Comparison of ENCODE assay signal across 8 cellular contexts in the genomic region with DNA sequence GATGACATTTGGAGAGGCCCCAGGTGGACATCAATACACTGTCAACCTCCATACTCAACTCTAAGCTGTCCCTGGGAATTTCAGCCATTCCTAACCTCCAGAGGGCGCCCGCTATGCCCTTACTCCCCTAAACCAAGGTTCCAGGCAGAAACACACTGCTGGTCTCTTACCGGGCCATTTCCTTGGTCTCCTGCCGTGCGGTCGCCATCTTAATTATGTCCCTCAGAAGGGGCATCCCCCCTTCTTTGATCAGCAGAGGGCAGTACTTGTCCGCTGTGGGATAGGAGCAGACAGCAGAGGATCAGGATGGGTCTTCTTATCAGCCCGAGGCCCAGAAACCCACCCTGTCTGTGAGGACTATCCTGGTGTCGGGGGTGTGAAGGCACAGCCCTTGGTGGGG. TPM values are rescaled to one million over a fixed set of nuclear protein-coding genes. Genes with fewer than 3 reads are reported as not detected.
DNase-seq lines count a peak whose midpoint lies in the region; ATAC-seq, FAIRE-seq and TF ChIP-seq lines count a peak whose summit lies in the region.

No MANE protein-coding gene starts in this region.

- H3K9me3 Mint-ChIP-seq in astrocyte (ENCODE audit: unreplicated experiment) = no peaks in the 10 kb centered on the region

- peaks cover 6% of the 10 kb centered on the region for H3K4me1 ChIP-seq in BE2C
- H3K4me1 ChIP-seq in astrocyte (ENCODE audit: insufficient read depth, low read length) = no peaks in the 10 kb centered on the region

- H3K79me2 ChIP-seq in astrocyte (ENCODE audit: insufficient read depth, low read length) = no peaks in the 10 kb centered on the region

- intact Hi-C loops in sciatic nerve (cut with DNase I) = no loop called here

- H3K4me1 Mint-ChIP-seq in astrocyte (ENCODE audit: low read depth, unreplicated experiment) = no peaks in the 10 kb centered on the region

- H3K27me3 ChIP-seq in BE2C = no peaks in the 10 kb centered on the region
- H3K27me3 ChIP-seq in H7 (ENCODE audit: control insufficient read depth, insufficient read depth, low read length) = no peaks in the 10 kb centered on the region
- H3K27me3 ChIP-seq in astrocyte (ENCODE audit: insufficient read depth, low read length) = no peaks in the 10 kb centered on the region

- H3K27ac ChIP-seq in astrocyte (ENCODE audit: low read depth, low read length) = peak overlapping the region; percentile 36

- H3K27ac Mint-ChIP-seq in astrocyte (ENCODE audit: unreplicated experiment) = no peak overlapping the region

- no peak overlapping the region for H3K4me3 Mint-ChIP-seq in astrocyte (ENCODE audit: unreplicated experiment)

- H3K4me3 ChIP-seq in BE2C (ENCODE audit: low read depth, low read length) (peak overlapping the region; percentile 26; the same call in 1 of the 2 replicates), H7 (ENCODE audit: insufficient read depth, low read depth, low read length) (no peak overlapping the region), astrocyte (ENCODE audit: insufficient read depth, low read depth, low read length) (no peak overlapping the region)

- H4K20me1 ChIP-seq in astrocyte (ENCODE audit: insufficient read depth, low read length) = no peaks in the 10 kb centered on the region

- peak; percentile 52 for FAIRE-seq in astrocyte (lab: Jason Lieb, UNC)

- H3K4me2 ChIP-seq in astrocyte (ENCODE audit: low read length) = peak overlapping the region; percentile 65

- no peaks in the 10 kb centered on the region for H3K36me3 ChIP-seq in BE2C
- no peaks in the 10 kb centered on the region; the same call in 1 of the 2 replicates for H3K36me3 ChIP-seq in H7 (replicated peaks; ENCODE audit: control insufficient read depth, insufficient read depth, low read length)
- H3K36me3 ChIP-seq in astrocyte (ENCODE audit: insufficient read depth, low read length) = no peaks in the 10 kb centered on the region

- H2AFZ ChIP-seq in astrocyte (ENCODE audit: low read depth, low read length) = peak overlapping the region; percentile 86

- H3K9me3 ChIP-seq in BE2C (no peaks in the 10 kb centered on the region), astrocyte (ENCODE audit: insufficient read depth, low read depth, low read length) (no peaks in the 10 kb centered on the region)

- DNase-seq in BE2C (peak; percentile 92), H7 (peak; percentile 96), NCI-H526 (lab: John Stamatoyannopoulos, UW) (peak; percentile 87 to 88), astrocyte (ENCODE audit: low read depth) (peak; percentile 71), hepatic stellate cell (ENCODE audit: low spot score) (peak; percentile 78), sciatic nerve (ENCODE audit: low spot score) (peak; percentile 76)

- TF ChIP-seq CTCF in BE2C (IDR thresholded peaks at IDR 0.05; ENCODE audit: low read depth, low read length) = peak; percentile 96
- peak; percentile 69 for TF ChIP-seq CTCF in astrocyte (IDR thresholded peaks at IDR 0.05; ENCODE audit: insufficient read depth, low read depth, low read length)

- H3K9ac ChIP-seq in astrocyte (ENCODE audit: low read length) = peak overlapping the region; percentile 42

- H3K27me3 Mint-ChIP-seq in astrocyte (ENCODE audit: low read depth, unreplicated experiment) = no peaks in the 10 kb centered on the region

- H3K36me3 Mint-ChIP-seq in astrocyte (ENCODE audit: low read depth, unreplicated experiment) = peaks cover 8% of the 10 kb centered on the region

- ATAC-seq in sciatic nerve = peak; percentile 69
- no peak for ATAC-seq in GM18868 (IDR thresholded peaks at IDR 0.05; ENCODE audit: unreplicated experiment)
- no peak for ATAC-seq in HG03108 (IDR thresholded peaks at IDR 0.05; ENCODE audit: unreplicated experiment)

RNA-seq across cellular contexts. Expression of a gene that starts 9.3 kb away (rescaled TPM):
- 13.5 TPM for polyA plus RNA-seq in BE2C (2012; ENCODE audit: insufficient read depth, insufficient read length, low read depth)
- 66.5 and 76.6 TPM in 2 replicates for total RNA-seq in H7 (2014; rRNA removed; shearing (Covaris generic))
- 21.8 and 23.7 TPM in 2 replicates for total RNA-seq in astrocyte
- 7.4 TPM for total RNA-seq in sciatic nerve

RNA-seq across cellular contexts. Expression of a gene that starts 31.0 kb away (rescaled TPM):
- polyA plus RNA-seq in BE2C (2012; ENCODE audit: insufficient read depth, insufficient read length, low read depth) = 8.3 TPM
- total RNA-seq in H7 (2014; rRNA removed; shearing (Covaris generic)) = 29.4 and 35.0 TPM in 2 replicates
- total RNA-seq in astrocyte (2.3 and 3.1 TPM in 2 replicates), sciatic nerve (9.9 TPM)

RNA-seq across cellular contexts. Expression of a gene that starts 38.5 kb away (rescaled TPM):
- polyA plus RNA-seq in BE2C (2012; ENCODE audit: insufficient read depth, insufficient read length, low read depth) = 24.4 TPM
- 19.6 and 31.1 TPM in 2 replicates for total RNA-seq in H7 (2014; rRNA removed; shearing (Covaris generic))
- total RNA-seq in astrocyte (31.0 and 31.9 TPM in 2 replicates), sciatic nerve (40.6 TPM)

RNA-seq across cellular contexts. Expression of a gene that starts 44.2 kb away (rescaled TPM):
- polyA plus RNA-seq in BE2C (2012; ENCODE audit: insufficient read depth, insufficient read length, low read depth) = 442 TPM
- 798 and 1,235 TPM in 2 replicates for total RNA-seq in H7 (2014; rRNA removed; shearing (Covaris generic))
- total RNA-seq in astrocyte (361 and 397 TPM in 2 replicates), sciatic nerve (222 TPM)

RNA-seq across cellular contexts. Expression of a gene that starts 53.8 kb away (rescaled TPM):
- polyA plus RNA-seq in BE2C (2012; ENCODE audit: insufficient read depth, insufficient read length, low read depth) = 34.1 TPM
- total RNA-seq in H7 (2014; rRNA removed; shearing (Covaris generic)) = 15.3 and 16.8 TPM in 2 replicates
- total RNA-seq in astrocyte (24.3 and 26.5 TPM in 2 replicates), sciatic nerve (23.2 TPM)
